Comparison of ENCODE assay signal across 22 cellular contexts in genomic region chr4:88135362-88135663, GRCh38. TPM values are rescaled to one million over a fixed set of nuclear protein-coding genes. Genes with fewer than 3 reads are reported as not detected.
DNase-seq lines count a peak whose midpoint lies in the region; ATAC-seq, FAIRE-seq and TF ChIP-seq lines count a peak whose summit lies in the region.
"Had no signal": no experiment of that assay in that cellular context is flagged by ENCODE, and none has a peak within 500 bp of the region (broad histone marks: within the 10 kb centered on the region; RNA-seq: fewer than 3 reads in every experiment).

No MANE protein-coding gene starts in this region.

- H3K4ac ChIP-seq in IMR-90 (ENCODE audit: low read depth, low read length) = peak overlapping the region; percentile 15; the same call in 1 of the 2 replicates

- no peaks in the 10 kb centered on the region for H3K79me1 ChIP-seq in IMR-90 (ENCODE audit: low read depth in 1 of 2, low read length in 2 of 2)

- no peak overlapping the region for H2BK20ac ChIP-seq in IMR-90 (ENCODE audit: low read depth, low read length)

- H3K27me3 ChIP-seq in IMR-90 (ENCODE audit: control insufficient read depth, insufficient read depth, low read length) = no peaks in the 10 kb centered on the region
- H3K27me3 ChIP-seq in right lobe of liver = no peaks in the 10 kb centered on the region
- H3K27me3 ChIP-seq: BLaER1 treated with 17β-estradiol and CSF1 and Interleukin-3, amounts not matched to agents 10 nM and 100 nM had no signal

- no peak overlapping the region for H4K5ac ChIP-seq in IMR-90 (ENCODE audit: low read depth, low read length)

- TF ChIP-seq CTCF in A549 (IDR thresholded peaks at IDR 0.05) (no peak), IMR-90 (conservative IDR thresholded peaks at IDR 0.05; ENCODE audit: low read depth, low read length) (no peak), right lobe of liver (IDR thresholded peaks at IDR 0.05) (no peak)

- no peak overlapping the region for H2BK15ac ChIP-seq in IMR-90 (ENCODE audit: low read depth, low read length)

- no peak overlapping the region for H3K23ac ChIP-seq in IMR-90 (ENCODE audit: low read depth, low read length)

- no peak overlapping the region for H3K56ac ChIP-seq in IMR-90 (ENCODE audit: extremely low read depth, insufficient read depth, low read length)

- no peaks in the 10 kb centered on the region for H4K20me1 ChIP-seq in IMR-90 (ENCODE audit: insufficient read depth, low read length)
- H4K20me1 ChIP-seq: BLaER1 treated with 17β-estradiol and CSF1 and Interleukin-3, amounts not matched to agents 10 nM and 100 nM had no signal

- WGBS in A549 (ENCODE audit: missing lambda C conversion rate) = 82% methylated on average over 1 of the region's 3 CpGs
- WGBS in IMR-90 (ENCODE audit: extremely low coverage in 2 of 2, insufficient read length in 1 of 2), 2 experiments = 100% methylated on average over 2 of the region's 3 CpGs; no CpG with 5 or more reads in 1 of the 2 experiments
- whole genome bisulfite sequencing in right lobe of liver (ENCODE audit: insufficient coverage, low coverage, low lambda C conversion rate, missing lambda C conversion rate) = 26% methylated on average over 3 of the region's 3 CpGs

- H3K27ac ChIP-seq in A549 (no peak overlapping the region), IMR-90 (ENCODE audit: insufficient read depth, low read length) (no peak overlapping the region), right lobe of liver (peak overlapping the region in 1 of 3 donors; percentile 54)
- H3K27ac ChIP-seq: BLaER1 treated with 17β-estradiol and CSF1 and Interleukin-3, amounts not matched to agents 10 nM and 100 nM; C4-2B had no signal

- H2BK5ac ChIP-seq in IMR-90 (ENCODE audit: low read depth, low read length, poor library complexity, severe bottlenecking) = no peak overlapping the region

- no peak for TF ChIP-seq RAD21 in A549 (conservative IDR thresholded peaks at IDR 0.05 in 1 of 2, IDR thresholded peaks at IDR 0.05 in 1 of 2)
- TF ChIP-seq RAD21 in IMR-90 (IDR thresholded peaks at IDR 0.05; ENCODE audit: low read length) = no peak

- H2AK5ac ChIP-seq in IMR-90 (ENCODE audit: low read depth, low read length) = 0 out of 2 replicates have a peak overlapping the region, but pooled peaks have one; percentile 47

- H4K8ac ChIP-seq in IMR-90 (ENCODE audit: low read depth in 2 of 2, low read length in 2 of 2) = no peak overlapping the region

- intact Hi-C loops in IMR-90 (cut with micrococcal nuclease) = loop anchor here (5.0 kb wide), 1 partner anchor 52 kb away; no protein-coding TSS in a partner anchor
- intact Hi-C loops in right lobe of liver (cut with DNase I) = no loop called here

- POLR2A ChIA-PET in A549 (lab: Yijun Ruan, JAX) = no interaction called here
- POLR2A ChIA-PET in IMR-90 (lab: Charles Lee; ENCODE audit: unreplicated experiment) = no interaction called here

- BruUV-seq in IMR-90 (replicated peaks; lab: Mats Ljungman, UMichigan) = no TSS peak

- TF ChIP-seq EP300 in A549 (IDR thresholded peaks at IDR 0.05) = no peak

- no peak for FAIRE-seq in A549 (lab: Jason Lieb, UNC)
- FAIRE-seq: A204.1, D721Med, G401.6, GM12891 had no signal

- no peak overlapping the region for H3K9ac ChIP-seq in IMR-90 (ENCODE audit: low read depth, low read length)
- H3K9ac ChIP-seq: BLaER1 treated with 17β-estradiol and CSF1 and Interleukin-3, amounts not matched to agents 10 nM and 100 nM had no signal

- H3K36me3 ChIP-seq in IMR-90 (ENCODE audit: control insufficient read depth, insufficient read depth, low read length) (no peaks in the 10 kb centered on the region), right lobe of liver (peaks cover 0 to 4% (median 0%) of the 10 kb centered on the region in 4 donors)
- H3K36me3 ChIP-seq: BLaER1 treated with 17β-estradiol and CSF1 and Interleukin-3, amounts not matched to agents 10 nM and 100 nM had no signal

- no peak overlapping the region for H2BK120ac ChIP-seq in IMR-90 (ENCODE audit: low read depth, low read length)

- dilution Hi-C loops in IMR-90 (cut with HindIII; ENCODE audit: low sequenced_read_pairs, unreplicated experiment) = no loop called here

- H3K4me3 ChIP-seq in A549 (no peak overlapping the region), IMR-90 (ENCODE audit: insufficient read depth, low read depth, low read length) (no peak overlapping the region), right lobe of liver (no peak overlapping the region)
- H3K4me3 ChIP-seq: BLaER1 treated with 17β-estradiol and CSF1 and Interleukin-3, amounts not matched to agents 10 nM and 100 nM had no signal

- CTCF ChIA-PET in A549 (lab: Yijun Ruan, JAX) (interaction anchor here (0.8 kb wide), 1 partner anchor 77 kb away, joined by 4 read pairs; no protein-coding TSS in a partner anchor), IMR-90 (lab: Yijun Ruan, JAX) (no interaction called here)

- in situ Hi-C loops in IMR-90 (cut with MboI; ENCODE audit: low sequenced_read_pairs) = no loop called here

- H3K4me2 ChIP-seq in A549 (0 out of 3 replicates have a peak overlapping the region, but pooled peaks have one; percentile 36), IMR-90 (ENCODE audit: low read depth, low read length) (no peak overlapping the region)
- H3K4me2 ChIP-seq: BLaER1 treated with 17β-estradiol and CSF1 and Interleukin-3, amounts not matched to agents 10 nM and 100 nM had no signal

- H3K4me1 ChIP-seq in A549 (peaks cover 24% of the 10 kb centered on the region), IMR-90 (ENCODE audit: control insufficient read depth, insufficient read depth, low read length) (peaks cover 7% of the 10 kb centered on the region), right lobe of liver (peaks cover 0 to 28% (median 6%) of the 10 kb centered on the region in 4 donors)

- H3K14ac ChIP-seq in IMR-90 (replicated peaks; ENCODE audit: low read depth, low read length) = no peak overlapping the region

- H3K9me3 ChIP-seq in A549 (no peaks in the 10 kb centered on the region), IMR-90 (ENCODE audit: control insufficient read depth, insufficient read depth, low read length) (no peaks in the 10 kb centered on the region), right lobe of liver (no peaks in the 10 kb centered on the region)
- H3K9me3 ChIP-seq: Caco-2 had no signal

- H3K18ac ChIP-seq in IMR-90 (ENCODE audit: low read depth, low read length) = no peak overlapping the region

- no peak for ATAC-seq in A549
- no peak for ATAC-seq in IMR-90 (ENCODE audit: low read depth)
- ATAC-seq in right lobe of liver = peak; percentile 64 to 81 (median 70)
- ATAC-seq in HG03571 (IDR thresholded peaks at IDR 0.05; ENCODE audit: unreplicated experiment) = no peak
- no peak for ATAC-seq in GM18519 (IDR thresholded peaks at IDR 0.05; ENCODE audit: low FRiP score, unreplicated experiment)
- ATAC-seq: CD8-positive, alpha-beta T cell had no signal

- TF ChIP-seq POLR2A in A549 (IDR thresholded peaks at IDR 0.05; ENCODE audit: low read length) = no peak
- TF ChIP-seq POLR2A in IMR-90 (IDR thresholded peaks at IDR 0.05; ENCODE audit: low read depth, low read length) = no peak
- no peak for TF ChIP-seq POLR2A in right lobe of liver (IDR thresholded peaks at IDR 0.05)

- no peak overlapping the region for H2AFZ ChIP-seq in IMR-90 (replicated peaks; ENCODE audit: low read length, poor library complexity)

- DNase-seq in A549 (ENCODE audit: low read depth in 1 of 2, low spot score in 1 of 2) (no peak), IMR-90 (no peak), right lobe of liver (no peak), renal cortical epithelial cell (ENCODE audit: low read depth) (peak; percentile 45), NCI-H1436 treated with DMSO at 0.1 percent for 48 hours (lab: John Stamatoyannopoulos, UW) (no peak)
- DNase-seq: 8988T; AML-193; Caco-2; Calu3; CD4-positive, alpha-beta T cell; CD8-positive, alpha-beta T cell; DMS79 treated with DMSO at 0.1 percent for 48 hours; GF-D8 had no signal

- peaks cover 9% of the 10 kb centered on the region for H3K9me1 ChIP-seq in IMR-90 (ENCODE audit: insufficient read depth, low read length)

- H4K91ac ChIP-seq in IMR-90 (ENCODE audit: insufficient read depth, low read depth, low read length) = no peak overlapping the region

- no peak overlapping the region for H2AK9ac ChIP-seq in IMR-90 (replicated peaks; ENCODE audit: low read depth, low read length, poor library complexity)

TF ChIP-seq in A549, 52 proteins besides CTCF, POLR2A, EP300 and RAD21 (continues in another document):
- TF ChIP-seq HES2 (IDR thresholded peaks at IDR 0.05) = no peak

TF ChIP-seq in IMR-90, 13 proteins besides CTCF, POLR2A, EP300 and RAD21 (continues in another document):
- no peak for TF ChIP-seq CEBPB (IDR thresholded peaks at IDR 0.05; ENCODE audit: low read depth, low read length)
- TF ChIP-seq FOS (IDR thresholded peaks at IDR 0.05; ENCODE audit: low read depth, low read length) = no peak
- no peak for TF ChIP-seq CHD1 (IDR thresholded peaks at IDR 0.05; ENCODE audit: low read depth, low read length)
- TF ChIP-seq NFE2L2 (IDR thresholded peaks at IDR 0.05; ENCODE audit: low read depth, low read length) = no peak
- TF ChIP-seq MAZ (IDR thresholded peaks at IDR 0.05; ENCODE audit: borderline replicate concordance, low read depth, low read length) = no peak
- no peak for TF ChIP-seq ELK1 (IDR thresholded peaks at IDR 0.05; ENCODE audit: borderline replicate concordance, low read depth, low read length)
- no peak for TF ChIP-seq RCOR1 (IDR thresholded peaks at IDR 0.05; ENCODE audit: insufficient replicate concordance, low read length)
- TF ChIP-seq SMC3 (IDR thresholded peaks at IDR 0.05; ENCODE audit: low read depth, low read length) = no peak

RNA-seq across cellular contexts. Expression of gene ABCG2, which starts 23.1 kb away (rescaled TPM):
- polyA plus RNA-seq in A549 (2011; rRNA removed) = 53.5 and 55.3 TPM in 2 replicates
- polyA plus RNA-seq in A549 (2012; cell fraction: cytosol; rRNA removed) = 16.9 and 20.2 TPM in 2 replicates
- polyA plus RNA-seq in A549 (2012; cell fraction: nucleus; rRNA removed) = 14.1 and 19.5 TPM in 2 replicates
- 27.9 to 29.0 TPM (median 28.1 TPM) in 3 replicates for polyA plus RNA-seq in A549 (2017; fragmentation: RNase III; extraction: RNeasy Plus Mini Kit Qiagen cat#74134 plus additional on column Dnase treatment)
- 32.6 and 34.2 TPM in 2 replicates for polyA minus RNA-seq in A549 (2011; rRNA and poly(A)+ RNA removed)
- total RNA-seq in IMR-90 (2012; rRNA removed) = 1.1 and 1.4 TPM in 2 replicates
- 0.27 and 0.50 TPM in 2 replicates for polyA plus RNA-seq in IMR-90 (2012; rRNA removed)
- 0.14 and 0.22 TPM in 2 replicates for polyA plus RNA-seq in IMR-90 (2012; cell fraction: cytosol; rRNA removed)
- 0.15 and 0.34 TPM in 2 replicates for polyA plus RNA-seq in IMR-90 (2012; cell fraction: nucleus; rRNA removed; ENCODE audit: low replicate concordance)
- total RNA-seq in right lobe of liver = 10 to 100 TPM in 2 of 6 experiments, 1 to 10 TPM in 4; 6.4 to 11.4 (median 8.1) TPM
- 0.55 and 3.1 TPM in 2 replicates for total RNA-seq in renal cortical epithelial cell
- total RNA-seq: B cell; CD4-positive, alpha-beta T cell had no signal

Comparison
In these comparisons a context has a peak if more than half of its experiments do, and no peak if none do; other contexts are left out.
1. ATAC-seq: peak in right lobe of liver (4 of 4); none in A549 (0 of 2), IMR-90 (single experiment), HG03571 (single experiment) and GM18519 (single experiment).